24 cellular contexts compared by ENCODE assay signal in the genomic region with DNA sequence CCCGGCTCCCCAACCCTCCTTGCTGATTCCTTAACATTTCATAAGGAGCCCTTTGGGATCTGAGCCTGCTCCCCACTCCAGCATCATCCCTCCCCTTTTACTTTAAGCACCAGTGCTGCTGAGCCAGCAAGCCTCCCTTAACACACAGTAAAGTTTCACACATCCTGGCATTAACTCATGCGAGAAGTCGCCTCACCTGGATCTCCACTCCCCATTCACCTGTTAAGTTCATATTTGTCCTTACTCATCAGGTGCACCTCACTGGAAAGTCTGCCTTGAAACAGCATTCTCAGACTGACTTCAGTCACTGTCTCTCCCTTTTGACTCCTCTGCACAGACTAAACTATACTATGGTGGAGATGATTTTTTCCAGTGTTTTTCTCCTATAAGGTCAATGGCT.
"Had no signal": no experiment of that assay in that cellular context is flagged by ENCODE, and none has a peak within 500 bp of the region (broad histone marks: within the 10 kb centered on the region; RNA-seq: fewer than 3 reads in every experiment).

No MANE protein-coding gene starts in this region.

- H3K4me3 ChIP-seq: Peyer's patch, SJCRH30 had no signal

- H3K9me2 ChIP-seq: SK-N-SH had no signal

- H3K9me3 Mint-ChIP-seq: activated naive CD4-positive, alpha-beta T cell treated with anti-CD3 and anti-CD28 coated beads for 36 hours; brain had no signal

- H3K27me3 ChIP-seq: Peyer's patch, SJCRH30 had no signal

- H3K4me2 ChIP-seq: SK-N-SH had no signal

- H3K27ac Mint-ChIP-seq: activated CD8-positive, alpha-beta T cell treated with anti-CD3 and anti-CD28 coated beads, Interleukin-2, amount 10 ng/mL, durations not matched to agents 7 days and 5 days; activated naive CD4-positive, alpha-beta T cell treated with anti-CD3 and anti-CD28 coated beads for 36 hours; activated naive CD8-positive, alpha-beta T cell; brain had no signal

- H3K27ac ChIP-seq: Peyer's patch, RWPE1, SJCRH30, VCaP had no signal

- DNase-seq: activated CD4-positive, CD25-positive, alpha-beta regulatory T cell; activated CD8-positive, alpha-beta memory T cell treated with anti-CD3 and anti-CD28 coated beads, Interleukin-2, amount 50 U/mL, for 48 hours; activated CD8-positive, alpha-beta T cell treated with anti-CD3 and anti-CD28 coated beads, Interleukin-2, amount 10 ng/mL, durations not matched to agents 7 days and 5 days; activated gamma-delta T cell; activated naive CD4-positive, alpha-beta T cell treated with anti-CD3 and anti-CD28 coated beads for 36 hours; activated T-cell treated with anti-CD3 and anti-CD28 coated beads, Interleukin-2, amount 50 U/mL, for 1 hour; amygdala; KBM-7; MV-4-11; NCI-H1092 treated with DMSO at 0.1 percent for 48 hours; NCI-H1436; NCI-H1694 treated with DMSO at 0.1 percent for 48 hours; NCI-H2029 treated with DMSO at 0.1 percent for 48 hours; NCI-H345; NCI-H524; Peyer's patch; Right ventricle myocardium superior; SJCRH30; SK-N-SH; T-helper 1 cell had no signal

- ATAC-seq: activated CD8-positive, alpha-beta T cell treated with anti-CD3 and anti-CD28 coated beads, Interleukin-2, amount 10 ng/mL, durations not matched to agents 7 days and 5 days had no signal

- H3K4me1 Mint-ChIP-seq: brain had no signal

- H3K36me3 Mint-ChIP-seq: brain had no signal

- H3K4me3 Mint-ChIP-seq: activated CD8-positive, alpha-beta T cell treated with anti-CD3 and anti-CD28 coated beads, Interleukin-2, amount 10 ng/mL, durations not matched to agents 7 days and 5 days; activated naive CD4-positive, alpha-beta T cell treated with anti-CD3 and anti-CD28 coated beads for 36 hours; activated naive CD8-positive, alpha-beta T cell; brain had no signal

- H3K9ac ChIP-seq: SK-N-SH had no signal

- H3K9me3 ChIP-seq: Peyer's patch, SJCRH30, SK-N-SH had no signal

- H3K27me3 Mint-ChIP-seq: activated naive CD8-positive, alpha-beta T cell; brain had no signal
